In genomic region chr1:159580340-159580739, GRCh38 we compare ENCODE assay signal across 24 cellular contexts. TPM values are rescaled to one million over a fixed set of nuclear protein-coding genes. Genes with fewer than 3 reads are reported as not detected.
A peak's percentile ranks its signal among the peaks of the same experiment; 100 is the strongest.
DNase-seq lines count a peak whose midpoint lies in the region; ATAC-seq and TF ChIP-seq lines count a peak whose summit lies in the region.
"Had no signal": no experiment of that assay in that cellular context is flagged by ENCODE, and none has a peak within 500 bp of the region (broad histone marks: within the 10 kb centered on the region; RNA-seq: fewer than 3 reads in every experiment).

No MANE protein-coding gene starts in this region.

- no peaks in the 10 kb centered on the region for H3K79me2 ChIP-seq in mammary epithelial cell (ENCODE audit: insufficient read depth, low read length)
- no peaks in the 10 kb centered on the region for H3K79me2 ChIP-seq in mesendoderm (ENCODE audit: control insufficient read depth, insufficient read depth, low read length)

- H2BK120ac ChIP-seq in mesendoderm (ENCODE audit: low read depth, low read length): no peak overlapping the region

- no peak overlapping the region for H3K23ac ChIP-seq in mesendoderm (ENCODE audit: low read length)

- dilution Hi-C loops in mammary epithelial cell (cut with HindIII; ENCODE audit: low sequenced_read_pairs): loop anchor here (25.0 kb wide), 1 partner anchor 307 kb away; no protein-coding TSS in a partner anchor

- ATAC-seq in GM18868 (IDR thresholded peaks at IDR 0.05; ENCODE audit: unreplicated experiment) (peak; percentile 66), GM21360 (IDR thresholded peaks at IDR 0.05; ENCODE audit: unreplicated experiment) (peak; percentile 68), HG03095 (IDR thresholded peaks at IDR 0.05; ENCODE audit: unreplicated experiment) (peak; percentile 67), HG03354 (IDR thresholded peaks at IDR 0.05; ENCODE audit: poor library complexity, severe bottlenecking, unreplicated experiment) (no peak), WTC11 (no peak)
- ATAC-seq: activated T-cell treated with anti-CD3 and anti-CD28 coated beads, Interleukin-2, amount 50 U/mL, for 72 hours; effector memory CD8-positive, alpha-beta T cell; naive thymus-derived CD4-positive, alpha-beta T cell had no signal

- POLR2A ChIA-PET in WTC11 (lab: Charles Lee): no interaction called here

- TF ChIP-seq CTCF in mammary epithelial cell (conservative IDR thresholded peaks at IDR 0.05 in 1 of 2, IDR thresholded peaks at IDR 0.05 in 1 of 2; ENCODE audit: extremely low read depth in 1 of 2, insufficient read depth in 1 of 2, low read depth in 1 of 2, low read length in 2 of 2): no peak
- TF ChIP-seq CTCF in WTC11 (IDR thresholded peaks at IDR 0.05): no peak

- no peaks in the 10 kb centered on the region for H3K4me1 Mint-ChIP-seq in WTC11
- H3K4me1 Mint-ChIP-seq: activated naive CD4-positive, alpha-beta T cell treated with anti-CD3 and anti-CD28 coated beads, Interleukin-2, amount 10 ng/mL, durations not matched to agents 7 days and 5 days; naive thymus-derived CD4-positive, alpha-beta T cell had no signal

- H3K27me3 ChIP-seq in mammary epithelial cell (ENCODE audit: insufficient read depth, low read length): no peaks in the 10 kb centered on the region
- H3K27me3 ChIP-seq in mesendoderm (ENCODE audit: insufficient read depth, low read length, poor library complexity): no peaks in the 10 kb centered on the region
- H3K27me3 ChIP-seq: esophagus squamous epithelium had no signal

- intact Hi-C loops in mammary epithelial cell (cut with micrococcal nuclease): no loop called here

- H3K36me3 Mint-ChIP-seq in WTC11: peaks cover 3% of the 10 kb centered on the region
- H3K36me3 Mint-ChIP-seq: activated naive CD4-positive, alpha-beta T cell treated with anti-CD3 and anti-CD28 coated beads, Interleukin-2, amount 10 ng/mL, durations not matched to agents 7 days and 5 days; naive thymus-derived CD4-positive, alpha-beta T cell had no signal

- H3K27ac ChIP-seq in mammary epithelial cell (ENCODE audit: insufficient read depth, low read depth, low read length) (no peak overlapping the region), mesendoderm (ENCODE audit: low read depth, low read length) (no peak overlapping the region)
- H3K27ac ChIP-seq: esophagus squamous epithelium had no signal

- CTCF ChIA-PET in mammary epithelial cell (lab: Charles Lee; ENCODE audit: low non-redundant PET) (no interaction called here), WTC11 (lab: Charles Lee) (no interaction called here)

- H3K18ac ChIP-seq in mesendoderm (ENCODE audit: low read length): no peak overlapping the region

- H3K4me3 ChIP-seq in mammary epithelial cell (replicated peaks in 1 of 3; ENCODE audit: insufficient read depth in 1 of 3, low read depth in 2 of 3, low read length in 3 of 3) (no peak overlapping the region), mesendoderm (ENCODE audit: low read length) (no peak overlapping the region)
- H3K4me3 ChIP-seq: esophagus squamous epithelium had no signal

- H4K5ac ChIP-seq in mesendoderm (ENCODE audit: low read length): no peak overlapping the region

- H3K9ac ChIP-seq in mammary epithelial cell (ENCODE audit: insufficient read depth, low read length): no peak overlapping the region
- H3K9ac ChIP-seq in mesendoderm (ENCODE audit: low read length): no peak overlapping the region

- H2AK5ac ChIP-seq in mesendoderm (ENCODE audit: low read length): no peak overlapping the region

- H3K27me3 Mint-ChIP-seq in WTC11 (ENCODE audit: low read depth): no peaks in the 10 kb centered on the region; the same call in 1 of the 2 replicates
- H3K27me3 Mint-ChIP-seq: activated naive CD4-positive, alpha-beta T cell treated with anti-CD3 and anti-CD28 coated beads, Interleukin-2, amount 10 ng/mL, durations not matched to agents 7 days and 5 days had no signal

- H3K4me3 Mint-ChIP-seq in WTC11: no peak overlapping the region
- H3K4me3 Mint-ChIP-seq: activated naive CD4-positive, alpha-beta T cell treated with anti-CD3 and anti-CD28 coated beads, Interleukin-2, amount 10 ng/mL, durations not matched to agents 7 days and 5 days; activated T-cell treated with anti-CD3 and anti-CD28 coated beads, Interleukin-2, amount 50 U/mL, for 72 hours; effector memory CD8-positive, alpha-beta T cell; naive thymus-derived CD4-positive, alpha-beta T cell had no signal

- no peaks in the 10 kb centered on the region for H3K9me3 ChIP-seq in mammary epithelial cell (replicated peaks; ENCODE audit: insufficient read depth, low read length)
- H3K9me3 ChIP-seq: esophagus squamous epithelium had no signal

- H4K8ac ChIP-seq in mesendoderm (ENCODE audit: low read depth, low read length): no peak overlapping the region

- 42% methylated on average over 3 of the region's 3 CpGs for WGBS in mammary epithelial cell (ENCODE audit: low coverage, missing lambda C conversion rate)
- no CpG with 5 or more reads among the region's 3 CpGs for WGBS in mesendoderm (ENCODE audit: extremely low coverage, insufficient coverage, low lambda C conversion rate)

- peaks cover 12% of the 10 kb centered on the region for H3K9me3 Mint-ChIP-seq in WTC11
- H3K9me3 Mint-ChIP-seq: activated naive CD4-positive, alpha-beta T cell treated with anti-CD3 and anti-CD28 coated beads, Interleukin-2, amount 10 ng/mL, durations not matched to agents 7 days and 5 days had no signal

- no peak overlapping the region for H3K27ac Mint-ChIP-seq in WTC11
- H3K27ac Mint-ChIP-seq: activated naive CD4-positive, alpha-beta T cell treated with anti-CD3 and anti-CD28 coated beads, Interleukin-2, amount 10 ng/mL, durations not matched to agents 7 days and 5 days; activated T-cell treated with anti-CD3 and anti-CD28 coated beads, Interleukin-2, amount 50 U/mL, for 72 hours; effector memory CD8-positive, alpha-beta T cell; naive thymus-derived CD4-positive, alpha-beta T cell had no signal

- in situ Hi-C loops in mammary epithelial cell (cut with MboI; ENCODE audit: low sequenced_read_pairs in 2 of 2): no loop called here

- H4K20me1 ChIP-seq in mammary epithelial cell (ENCODE audit: insufficient read depth, low read length): no peaks in the 10 kb centered on the region

- no TSS peak for BruUV-seq in mammary epithelial cell (replicated peaks; lab: Mats Ljungman, UMichigan)

- no peak overlapping the region for H3K4ac ChIP-seq in mesendoderm (ENCODE audit: low read depth, low read length)

- no peak overlapping the region for H3K4me2 ChIP-seq in mammary epithelial cell (ENCODE audit: insufficient read depth, low read depth, low read length)
- no peak overlapping the region for H3K4me2 ChIP-seq in mesendoderm (ENCODE audit: low read length)

- H2BK5ac ChIP-seq in mesendoderm (ENCODE audit: low read length): no peak overlapping the region

- no peaks in the 10 kb centered on the region for H3K79me1 ChIP-seq in mesendoderm (ENCODE audit: low read length)

- no peak overlapping the region for H3K56ac ChIP-seq in mesendoderm (ENCODE audit: low read length)

- H2BK15ac ChIP-seq in mesendoderm (replicated peaks; ENCODE audit: low read depth): no peak overlapping the region

- DNase-seq in mammary epithelial cell: peak; percentile 68
- DNase-seq in mesendoderm: no peak
- DNase-seq in NCI-H2196 treated with DMSO at 0.1 percent for 48 hours (lab: John Stamatoyannopoulos, UW; ENCODE audit: unreplicated experiment): no peak
- no peak for DNase-seq in WTC11 (ENCODE audit: low spot score)
- DNase-seq: activated CD4-positive, alpha-beta T cell treated with anti-CD3 and anti-CD28 coated beads for 1 hour; activated CD8-positive, alpha-beta memory T cell treated with anti-CD3 and anti-CD28 coated beads for 24 hours; activated naive CD4-positive, alpha-beta T cell treated with anti-CD3 and anti-CD28 coated beads, Interleukin-2, amount 10 ng/mL, durations not matched to agents 7 days and 5 days; activated T-cell treated with anti-CD3 and anti-CD28 coated beads, Interleukin-2, amount 50 U/mL, for 72 hours; DMS79; effector memory CD8-positive, alpha-beta T cell; esophagus squamous epithelium; naive thymus-derived CD4-positive, alpha-beta T cell; NCI-H1417 treated with DMSO at 0.1 percent for 48 hours; stimulated activated CD8-positive, alpha-beta memory T cell treated with anti-CD3 and anti-CD28 coated beads, Interleukin-4, amount 100 ng/mL, for 48 hours; substantia nigra had no signal

- H3K4me1 ChIP-seq in mammary epithelial cell (ENCODE audit: insufficient read depth, low read length): peaks cover 2% of the 10 kb centered on the region
- no peaks in the 10 kb centered on the region for H3K4me1 ChIP-seq in mesendoderm (ENCODE audit: control insufficient read depth, low read depth, low read length)
- H3K4me1 ChIP-seq: esophagus squamous epithelium had no signal

- H2AFZ ChIP-seq in mammary epithelial cell (ENCODE audit: low read depth, low read length): no peak overlapping the region

- H3K36me3 ChIP-seq in mammary epithelial cell (ENCODE audit: insufficient read depth, low read length): no peaks in the 10 kb centered on the region
- no peaks in the 10 kb centered on the region for H3K36me3 ChIP-seq in mesendoderm (ENCODE audit: control insufficient read depth, insufficient read depth, low read length)
- H3K36me3 ChIP-seq: esophagus squamous epithelium had no signal

TF ChIP-seq in WTC11, 78 proteins besides CTCF, POLR2A, EP300 and RAD21:
- TF ChIP-seq NR3C1 (CRISPR knock-in tag; conservative IDR thresholded peaks at IDR 0.05; ENCODE audit: low read depth) (no peak), HMGXB4 (CRISPR knock-in tag; IDR thresholded peaks at IDR 0.05) (no peak)

RNA-seq across cellular contexts. Expression of gene APCS, which starts 7.3 kb away (rescaled TPM):
- total RNA-seq in mammary epithelial cell (not detected), WTC11 (2021) (0.44 to 0.66 TPM (median 0.64 TPM) in 3 replicates)
- not detected for polyA plus RNA-seq in mammary epithelial cell
- not detected for polyA minus RNA-seq in mammary epithelial cell
- polyA plus RNA-seq in mesendoderm (2013, experiment 1 of 2): not detected
- polyA plus RNA-seq in mesendoderm (2013, experiment 2 of 2): 0.06 TPM
- total RNA-seq: activated T-cell treated with anti-CD3 and anti-CD28 coated beads, Interleukin-2, amount 50 U/mL, for 72 hours; astrocyte; cerebellum; esophagus squamous epithelium; mesenteric fat pad; naive thymus-derived CD4-positive, alpha-beta T cell; osteoblast; urinary bladder had no signal
- polyA plus RNA-seq: naive thymus-derived CD4-positive, alpha-beta T cell had no signal

RNA-seq across cellular contexts. Expression of gene OR10J5, which starts 44.5 kb away (rescaled TPM):
- total RNA-seq in mammary epithelial cell (not detected), WTC11 (2021) (not detected in 3 replicates)
- polyA plus RNA-seq in mammary epithelial cell: not detected
- polyA minus RNA-seq in mammary epithelial cell: not detected
- polyA plus RNA-seq in mesendoderm (2013, experiment 1 of 2): not detected
- polyA plus RNA-seq in mesendoderm (2013, experiment 2 of 2): not detected
- total RNA-seq: activated T-cell treated with anti-CD3 and anti-CD28 coated beads, Interleukin-2, amount 50 U/mL, for 72 hours; astrocyte; esophagus squamous epithelium; mesenteric fat pad; naive thymus-derived CD4-positive, alpha-beta T cell; osteoblast; urinary bladder had no signal
- polyA plus RNA-seq: naive thymus-derived CD4-positive, alpha-beta T cell; urinary bladder had no signal

Comparison
In these comparisons a context has a peak if more than half of its experiments do, and no peak if none do; other contexts are left out.
1. ATAC-seq: peak in GM18868 (single experiment), GM21360 (single experiment) and HG03095 (single experiment); none in HG03354 (single experiment) and WTC11 (single experiment).